In genomic region chr16:69112285-69113129, GRCh38 we compare ENCODE assay signal across 8 cellular contexts. TPM values are rescaled to one million over a fixed set of nuclear protein-coding genes. Genes with fewer than 3 reads are reported as not detected.
DNase-seq lines count a peak whose midpoint lies in the region; ATAC-seq and TF ChIP-seq lines count a peak whose summit lies in the region.

No MANE protein-coding gene starts in this region.

- ATAC-seq in GM19455 (IDR thresholded peaks at IDR 0.05; ENCODE audit: unreplicated experiment) (peak; percentile 63), sciatic nerve (peak; percentile 55), HG02840 (IDR thresholded peaks at IDR 0.05; ENCODE audit: low FRiP score, unreplicated experiment) (no peak)

- intact Hi-C loops in sciatic nerve (cut with DNase I), result no loop called here

- DNase-seq in AG10803 (ENCODE audit: low read depth) (peak; percentile 29), OCI-M1 (lab: John Stamatoyannopoulos, UW) (peak; percentile 69), glomerular visceral epithelial cell (ENCODE audit: extremely low spot score) (peak; percentile 47), sciatic nerve (ENCODE audit: low spot score) (peak; percentile 67), NCI-H2107 treated with DMSO at 0.1 percent for 48 hours (lab: John Stamatoyannopoulos, UW; ENCODE audit: unreplicated experiment) (no peak)
- peak; percentile 67 to 73 for DNase-seq in activated T-cell treated with anti-CD3 and anti-CD28 coated beads, Interleukin-2, amount 50 U/mL, for 48 hours

- H3K4me3 ChIP-seq in AG10803 (ENCODE audit: low read length), result no peak overlapping the region

- peak; percentile 69 for TF ChIP-seq CTCF in AG10803 (conservative IDR thresholded peaks at IDR 0.05; ENCODE audit: low read length)

RNA-seq across cellular contexts. Expression of gene HAS3, which starts 7.1 kb away (rescaled TPM):
- 2.7 TPM for total RNA-seq in sciatic nerve

RNA-seq across cellular contexts. Expression of gene CHTF8, which starts 19.9 kb away (rescaled TPM):
- total RNA-seq in sciatic nerve, result 65.1 TPM

RNA-seq across cellular contexts. Expression of gene UTP4, which starts 19.9 kb away (rescaled TPM):
- total RNA-seq in sciatic nerve, result 40.1 TPM
